In the genomic region with DNA sequence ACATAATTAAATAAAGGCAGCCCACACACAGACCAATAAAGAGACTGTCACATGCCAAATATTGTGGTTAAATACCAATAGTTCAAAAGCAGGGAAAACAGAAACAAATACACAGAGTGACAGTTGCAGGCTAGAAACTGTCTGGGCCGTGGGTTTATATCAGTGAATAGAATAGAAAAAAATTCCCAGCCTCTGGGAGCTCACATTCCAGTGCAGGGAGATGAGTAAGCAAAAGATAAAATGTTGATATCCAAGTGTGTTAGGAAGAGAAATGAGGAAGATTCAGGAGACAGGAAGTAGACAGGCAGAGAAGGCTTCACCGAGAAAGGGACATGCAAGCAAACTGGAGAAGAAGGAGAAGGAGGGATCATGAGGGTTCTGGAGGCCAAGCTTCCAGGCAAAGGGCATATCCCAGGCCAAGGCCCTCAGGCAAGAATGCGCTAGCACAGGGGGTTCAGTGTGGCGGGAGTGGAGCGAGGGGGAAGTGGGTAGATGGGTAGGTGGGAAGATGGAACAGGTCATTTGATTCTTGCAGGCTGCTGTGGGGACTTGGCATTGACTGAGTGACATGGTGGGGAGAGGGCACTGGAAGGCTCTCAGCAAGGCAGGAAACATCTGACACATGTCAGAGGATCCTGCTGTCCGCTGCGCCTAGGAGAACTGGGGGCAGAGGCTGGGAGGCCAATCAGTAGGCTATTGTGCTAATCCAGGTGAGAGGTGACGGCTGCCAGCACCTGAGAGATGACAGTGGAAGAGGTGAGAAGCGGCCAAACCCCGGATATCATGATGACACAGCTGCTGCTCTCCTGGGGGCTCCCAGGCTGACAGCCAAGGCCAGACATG, we compare ENCODE assay signal across 13 cellular contexts.
DNase-seq lines count a peak whose midpoint lies in the region; ATAC-seq and TF ChIP-seq lines count a peak whose summit lies in the region.
"Had no signal": no experiment of that assay in that cellular context is flagged by ENCODE, and none has a peak within 500 bp of the region (broad histone marks: within the 10 kb centered on the region; RNA-seq: fewer than 3 reads in every experiment).

No MANE protein-coding gene starts in this region.

- DNase-seq in EH (ENCODE audit: low read depth) = peak; percentile 82
- peak; percentile 91 for DNase-seq in NCI-H345 (lab: John Stamatoyannopoulos, UW)
- peak; percentile 57 for DNase-seq in choroid plexus epithelial cell (ENCODE audit: low read depth)
- DNase-seq in osteoblast (ENCODE audit: insufficient read length, low spot score, missing footprints) = no peak
- no peak for DNase-seq in activated naive CD8-positive, alpha-beta T cell treated with anti-CD3 and anti-CD28 coated beads, Interleukin-2, amount 50 U/mL, for 24 hours
- DNase-seq in CD1c-positive myeloid dendritic cell (ENCODE audit: extremely low spot score) = no peak
- DNase-seq: activated CD8-positive, alpha-beta memory T cell treated with anti-CD3 and anti-CD28 coated beads for 24 hours; naive thymus-derived CD8-positive, alpha-beta T cell; stimulated activated CD4-positive, alpha-beta T cell treated with anti-CD3 and anti-CD28 coated beads, Interleukin-4, amount 100 ng/mL, for 1 hour; testis had no signal

- no peaks in the 10 kb centered on the region for H3K9me3 ChIP-seq in osteoblast (ENCODE audit: low read depth, low read length)
- H3K9me3 ChIP-seq: testis had no signal

- peak overlapping the region; percentile 43 for H3K4me2 ChIP-seq in osteoblast (ENCODE audit: insufficient read depth, low read length)

- peak overlapping the region; percentile 71 for H2AFZ ChIP-seq in osteoblast (ENCODE audit: low read length)

- no peaks in the 10 kb centered on the region for H4K20me1 ChIP-seq in osteoblast (ENCODE audit: insufficient read depth, low read length)

- H3K36me3 ChIP-seq in osteoblast (ENCODE audit: insufficient read depth, low read length) = no peaks in the 10 kb centered on the region

- no peak overlapping the region for H3K4me3 Mint-ChIP-seq in stimulated activated memory B cell treated with anti-CD40 and anti-IgM and Interleukin-4, amounts not matched to agents 10 μg/mL and 1 μg/mL and 100 μg/mL, for 72 hours
- no peak overlapping the region for H3K4me3 Mint-ChIP-seq in activated naive CD8-positive, alpha-beta T cell treated with anti-CD3 and anti-CD28 coated beads, Interleukin-2, amount 50 U/mL, for 24 hours
- H3K4me3 Mint-ChIP-seq: central memory CD8-positive, alpha-beta T cell; naive thymus-derived CD8-positive, alpha-beta T cell had no signal

- H3K4me1 Mint-ChIP-seq in stimulated activated memory B cell treated with anti-CD40 and anti-IgM and Interleukin-4, amounts not matched to agents 10 μg/mL and 1 μg/mL and 100 μg/mL, for 72 hours = no peaks in the 10 kb centered on the region
- no peaks in the 10 kb centered on the region for H3K4me1 Mint-ChIP-seq in activated naive CD8-positive, alpha-beta T cell treated with anti-CD3 and anti-CD28 coated beads, Interleukin-2, amount 50 U/mL, for 24 hours
- H3K4me1 Mint-ChIP-seq: central memory CD8-positive, alpha-beta T cell; naive thymus-derived CD8-positive, alpha-beta T cell had no signal

- peaks cover under 1% of the 10 kb centered on the region for H3K27me3 ChIP-seq in osteoblast (ENCODE audit: insufficient read depth, low read length)
- H3K27me3 ChIP-seq: testis had no signal

- peaks cover 31% of the 10 kb centered on the region for H3K27me3 Mint-ChIP-seq in stimulated activated memory B cell treated with anti-CD40 and anti-IgM and Interleukin-4, amounts not matched to agents 10 μg/mL and 1 μg/mL and 100 μg/mL, for 72 hours
- peaks cover 3% of the 10 kb centered on the region for H3K27me3 Mint-ChIP-seq in activated naive CD8-positive, alpha-beta T cell treated with anti-CD3 and anti-CD28 coated beads, Interleukin-2, amount 50 U/mL, for 24 hours

- no peaks in the 10 kb centered on the region for H3K79me2 ChIP-seq in osteoblast (ENCODE audit: insufficient read depth, low read length)

- H3K4me1 ChIP-seq in osteoblast (ENCODE audit: insufficient read depth, low read length) = peaks cover 12% of the 10 kb centered on the region

- H3K36me3 Mint-ChIP-seq in stimulated activated memory B cell treated with anti-CD40 and anti-IgM and Interleukin-4, amounts not matched to agents 10 μg/mL and 1 μg/mL and 100 μg/mL, for 72 hours = no peaks in the 10 kb centered on the region
- H3K36me3 Mint-ChIP-seq in activated naive CD8-positive, alpha-beta T cell treated with anti-CD3 and anti-CD28 coated beads, Interleukin-2, amount 50 U/mL, for 24 hours (ENCODE audit: low read depth) = no peaks in the 10 kb centered on the region
- H3K36me3 Mint-ChIP-seq: naive thymus-derived CD8-positive, alpha-beta T cell had no signal

- H3K4me3 ChIP-seq in choroid plexus epithelial cell (ENCODE audit: low read depth, low read length) (no peak overlapping the region), osteoblast (ENCODE audit: insufficient read depth, low read length) (no peak overlapping the region)
- H3K4me3 ChIP-seq: testis had no signal

- TF ChIP-seq CTCF in choroid plexus epithelial cell (conservative IDR thresholded peaks at IDR 0.05; ENCODE audit: low read depth, low read length) (no peak), osteoblast (IDR thresholded peaks at IDR 0.05; ENCODE audit: extremely low read depth, low read depth, low read length) (no peak)

- H3K27ac Mint-ChIP-seq in stimulated activated memory B cell treated with anti-CD40 and anti-IgM and Interleukin-4, amounts not matched to agents 10 μg/mL and 1 μg/mL and 100 μg/mL, for 72 hours = no peak overlapping the region
- no peak overlapping the region for H3K27ac Mint-ChIP-seq in activated naive CD8-positive, alpha-beta T cell treated with anti-CD3 and anti-CD28 coated beads, Interleukin-2, amount 50 U/mL, for 24 hours
- H3K27ac Mint-ChIP-seq: naive thymus-derived CD8-positive, alpha-beta T cell had no signal

- H3K9me3 Mint-ChIP-seq in stimulated activated memory B cell treated with anti-CD40 and anti-IgM and Interleukin-4, amounts not matched to agents 10 μg/mL and 1 μg/mL and 100 μg/mL, for 72 hours = no peaks in the 10 kb centered on the region
- H3K9me3 Mint-ChIP-seq in activated naive CD8-positive, alpha-beta T cell treated with anti-CD3 and anti-CD28 coated beads, Interleukin-2, amount 50 U/mL, for 24 hours = no peaks in the 10 kb centered on the region
- H3K9me3 Mint-ChIP-seq: central memory CD8-positive, alpha-beta T cell had no signal

- H3K27ac ChIP-seq in osteoblast (ENCODE audit: low read depth, low read length) = peak overlapping the region; percentile 41
- H3K27ac ChIP-seq: testis had no signal

- no peak for ATAC-seq in stimulated activated memory B cell treated with anti-CD40 and anti-IgM and Interleukin-4, amounts not matched to agents 10 μg/mL and 1 μg/mL and 100 μg/mL, for 72 hours
- ATAC-seq in activated naive CD8-positive, alpha-beta T cell treated with anti-CD3 and anti-CD28 coated beads, Interleukin-2, amount 50 U/mL, for 24 hours = no peak
- no peak for ATAC-seq in HG02588 (IDR thresholded peaks at IDR 0.05; ENCODE audit: unreplicated experiment)
- ATAC-seq: naive thymus-derived CD8-positive, alpha-beta T cell had no signal

Comparison
In these comparisons a context has a peak if more than half of its experiments do, and no peak if none do; other contexts are left out.
1. DNase-seq: peak in EH (single experiment), NCI-H345 (single experiment) and choroid plexus epithelial cell (single experiment); none in osteoblast (single experiment), activated naive CD8-positive, alpha-beta T cell treated with anti-CD3 and anti-CD28 coated beads, Interleukin-2, amount 50 U/mL, for 24 hours (single experiment) and CD1c-positive myeloid dendritic cell (single experiment).